Comparison of ENCODE assay signal across 8 cellular contexts in genomic region chr17:51298508-51299371, GRCh38.
DNase-seq lines count a peak whose midpoint lies in the region; ATAC-seq and TF ChIP-seq lines count a peak whose summit lies in the region.

No MANE protein-coding gene starts in this region.

- no peaks in the 10 kb centered on the region for H3K27me3 Mint-ChIP-seq in effector memory CD8-positive, alpha-beta T cell

- CTCF ChIA-PET in AG04449 (lab: Yijun Ruan, JAX), result interaction anchor here (0.8 to 3.4 kb wide), 15 partner anchors 9 to 808 kb away, joined by 3 to 10 read pairs (median 3); no protein-coding TSS in a partner anchor

- H3K4me3 Mint-ChIP-seq in effector memory CD8-positive, alpha-beta T cell, result no peak overlapping the region

- DNase-seq in AG04449 (ENCODE audit: low read depth, low spot score), result no peak
- peak; percentile 18 for DNase-seq in GM12865 (ENCODE audit: low read depth)
- DNase-seq in NCI-H2171 (lab: John Stamatoyannopoulos, UW), result peak; percentile 41
- DNase-seq in astrocyte of the hippocampus (ENCODE audit: low read depth, low spot score), result peak; percentile 71
- DNase-seq in kidney tubule cell (ENCODE audit: low spot score), result peak; percentile 49
- DNase-seq in activated naive CD4-positive, alpha-beta T cell treated with Interleukin-2 at 50 U/mL for 16 hours, result no peak
- DNase-seq in effector memory CD8-positive, alpha-beta T cell, result no peak

- H3K27ac Mint-ChIP-seq in effector memory CD8-positive, alpha-beta T cell, result no peak overlapping the region

- POLR2A ChIA-PET in AG04449 (lab: Yijun Ruan, JAX), result no interaction called here

- peaks cover 4 to 11% of the 10 kb centered on the region in 2 donors for H3K4me1 Mint-ChIP-seq in effector memory CD8-positive, alpha-beta T cell (ENCODE audit: low read depth in 2 of 2)

- H3K36me3 Mint-ChIP-seq in effector memory CD8-positive, alpha-beta T cell (ENCODE audit: insufficient read depth), result peaks cover 8% of the 10 kb centered on the region

- no peak for ATAC-seq in effector memory CD8-positive, alpha-beta T cell (replicated peaks)
- ATAC-seq in HG02571 (IDR thresholded peaks at IDR 0.05; ENCODE audit: unreplicated experiment), result no peak

- TF ChIP-seq CTCF in AG04449 (IDR thresholded peaks at IDR 0.05; ENCODE audit: insufficient read depth, low read length, missing control alignments) (peak; percentile 68), GM12865 (IDR thresholded peaks at IDR 0.05; ENCODE audit: insufficient read depth, low read depth, low read length, missing control alignments) (peak; percentile 50)

- H3K4me3 ChIP-seq in AG04449 (ENCODE audit: low read depth, low read length), result no peak overlapping the region
- H3K4me3 ChIP-seq in GM12865 (ENCODE audit: low read depth, low read length), result no peak overlapping the region

- H3K9me3 Mint-ChIP-seq in effector memory CD8-positive, alpha-beta T cell, result no peaks in the 10 kb centered on the region

Comparison
In these comparisons a context has a peak if more than half of its experiments do, and no peak if none do; other contexts are left out.
1. DNase-seq: peak in GM12865 (single experiment), NCI-H2171 (single experiment), astrocyte of the hippocampus (single experiment) and kidney tubule cell (single experiment); none in AG04449 (single experiment), activated naive CD4-positive, alpha-beta T cell treated with Interleukin-2 at 50 U/mL for 16 hours (single experiment) and effector memory CD8-positive, alpha-beta T cell (0 of 3).